Comparison of ENCODE assay signal across 8 cellular contexts in genomic region chr16:2459647-2460390, GRCh38. TPM values are rescaled to one million over a fixed set of nuclear protein-coding genes. Genes with fewer than 3 reads are reported as not detected.
DNase-seq lines count a peak whose midpoint lies in the region; FAIRE-seq and TF ChIP-seq lines count a peak whose summit lies in the region.

TSS of gene TEDC2 (plus strand) at chr16:2460109. CDS start at chr16:2460145, 36 bp downstream.

- H3K9me3 Mint-ChIP-seq in activated T-helper 2 cell treated with anti-CD3 and anti-CD28 coated beads, Interferon-gamma antibody, Interleukin-2, Interleukin-4, amounts not matched to agents 10 μg/mL and 5 μg/mL and 100 μg/mL, durations not matched to agents 14 hours and 24 hours and 36 hours, result no peaks in the 10 kb centered on the region
- no peaks in the 10 kb centered on the region for H3K9me3 Mint-ChIP-seq in nephron progenitor cell
- no peaks in the 10 kb centered on the region for H3K9me3 Mint-ChIP-seq in stimulated activated naive CD8-positive, alpha-beta T cell treated with anti-CD3 and anti-CD28 coated beads, Interleukin-15, Interleukin-2, amounts not matched to agents 100 ng/mL and 50 ng/mL, for 24 hours

- peaks cover 5% of the 10 kb centered on the region for H3K4me1 Mint-ChIP-seq in activated T-helper 2 cell treated with anti-CD3 and anti-CD28 coated beads, Interferon-gamma antibody, Interleukin-2, Interleukin-4, amounts not matched to agents 10 μg/mL and 5 μg/mL and 100 μg/mL, durations not matched to agents 14 hours and 24 hours and 36 hours (ENCODE audit: low read depth)
- peaks cover 16% of the 10 kb centered on the region for H3K4me1 Mint-ChIP-seq in nephron progenitor cell
- H3K4me1 Mint-ChIP-seq in stimulated activated naive CD8-positive, alpha-beta T cell treated with anti-CD3 and anti-CD28 coated beads, Interleukin-15, Interleukin-2, amounts not matched to agents 100 ng/mL and 50 ng/mL, for 24 hours (ENCODE audit: low read depth), result peaks cover 12% of the 10 kb centered on the region

- no peak for TF ChIP-seq CTCF in fibroblast of the aortic adventitia (IDR thresholded peaks at IDR 0.05; ENCODE audit: insufficient read depth, low read length)
- TF ChIP-seq CTCF in nephron progenitor cell (IDR thresholded peaks at IDR 0.05), result no peak

- no peak for FAIRE-seq in H54 (lab: Jason Lieb, UNC)

- H3K27ac Mint-ChIP-seq in activated T-helper 2 cell treated with anti-CD3 and anti-CD28 coated beads, Interferon-gamma antibody, Interleukin-2, Interleukin-4, amounts not matched to agents 10 μg/mL and 5 μg/mL and 100 μg/mL, durations not matched to agents 14 hours and 24 hours and 36 hours, result peak within 1 kb of the TSS; percentile 73
- peak within 1 kb of the TSS; percentile 51 for H3K27ac Mint-ChIP-seq in nephron progenitor cell
- peak within 1 kb of the TSS; percentile 87 for H3K27ac Mint-ChIP-seq in stimulated activated naive CD8-positive, alpha-beta T cell treated with anti-CD3 and anti-CD28 coated beads, Interleukin-15, Interleukin-2, amounts not matched to agents 100 ng/mL and 50 ng/mL, for 24 hours

- intact Hi-C loops in activated T-helper 2 cell treated with anti-CD3 and anti-CD28 coated beads, Interferon-gamma antibody, Interleukin-2, Interleukin-4, amounts not matched to agents 10 μg/mL and 5 μg/mL and 100 μg/mL, durations not matched to agents 14 hours and 24 hours and 36 hours (cut with micrococcal nuclease), result no loop called here

- DNase-seq in EL, result peak; percentile 96
- DNase-seq in H54 (ENCODE audit: insufficient read length, low spot score), result peak; percentile 96
- peak; percentile 96 for DNase-seq in M059J (ENCODE audit: low read depth)
- DNase-seq in activated T-helper 2 cell treated with anti-CD3 and anti-CD28 coated beads, Interferon-gamma antibody, Interleukin-2, Interleukin-4, amounts not matched to agents 10 μg/mL and 5 μg/mL and 100 μg/mL, durations not matched to agents 14 hours and 24 hours and 36 hours (ENCODE audit: low spot score), result peak; percentile 96
- DNase-seq in fibroblast of the aortic adventitia (ENCODE audit: low read depth), result peak; percentile 83
- DNase-seq in nephron progenitor cell, result peak; percentile 99

- H3K4me3 ChIP-seq in fibroblast of the aortic adventitia (ENCODE audit: low read depth, low read length), result peak within 1 kb of the TSS; percentile 71

- peak; percentile 47 for TF ChIP-seq POLR2A in H54 (IDR thresholded peaks at IDR 0.05; ENCODE audit: low read depth, low read length)
- peak; percentile 70 for TF ChIP-seq POLR2A in Raji (IDR thresholded peaks at IDR 0.05; ENCODE audit: insufficient read depth, low read depth, low read length)

- H3K27me3 Mint-ChIP-seq in activated T-helper 2 cell treated with anti-CD3 and anti-CD28 coated beads, Interferon-gamma antibody, Interleukin-2, Interleukin-4, amounts not matched to agents 10 μg/mL and 5 μg/mL and 100 μg/mL, durations not matched to agents 14 hours and 24 hours and 36 hours (ENCODE audit: low read depth), result no peaks in the 10 kb centered on the region
- H3K27me3 Mint-ChIP-seq in nephron progenitor cell (ENCODE audit: low read depth, poor library complexity), result peaks cover 2% of the 10 kb centered on the region
- no peaks in the 10 kb centered on the region for H3K27me3 Mint-ChIP-seq in stimulated activated naive CD8-positive, alpha-beta T cell treated with anti-CD3 and anti-CD28 coated beads, Interleukin-15, Interleukin-2, amounts not matched to agents 100 ng/mL and 50 ng/mL, for 24 hours

- peaks cover 33% of the 10 kb centered on the region for H3K36me3 Mint-ChIP-seq in activated T-helper 2 cell treated with anti-CD3 and anti-CD28 coated beads, Interferon-gamma antibody, Interleukin-2, Interleukin-4, amounts not matched to agents 10 μg/mL and 5 μg/mL and 100 μg/mL, durations not matched to agents 14 hours and 24 hours and 36 hours (ENCODE audit: low read depth)
- H3K36me3 Mint-ChIP-seq in nephron progenitor cell (ENCODE audit: low read depth), result peaks cover 18% of the 10 kb centered on the region
- peaks cover 11% of the 10 kb centered on the region for H3K36me3 Mint-ChIP-seq in stimulated activated naive CD8-positive, alpha-beta T cell treated with anti-CD3 and anti-CD28 coated beads, Interleukin-15, Interleukin-2, amounts not matched to agents 100 ng/mL and 50 ng/mL, for 24 hours (ENCODE audit: low read depth)

- H3K4me3 Mint-ChIP-seq in activated T-helper 2 cell treated with anti-CD3 and anti-CD28 coated beads, Interferon-gamma antibody, Interleukin-2, Interleukin-4, amounts not matched to agents 10 μg/mL and 5 μg/mL and 100 μg/mL, durations not matched to agents 14 hours and 24 hours and 36 hours (ENCODE audit: low read depth), result peak within 1 kb of the TSS; percentile 79
- H3K4me3 Mint-ChIP-seq in nephron progenitor cell, result peak within 1 kb of the TSS; percentile 88
- H3K4me3 Mint-ChIP-seq in stimulated activated naive CD8-positive, alpha-beta T cell treated with anti-CD3 and anti-CD28 coated beads, Interleukin-15, Interleukin-2, amounts not matched to agents 100 ng/mL and 50 ng/mL, for 24 hours, result peak within 1 kb of the TSS; percentile 87

RNA-seq across cellular contexts. Expression of gene TEDC2, which starts in this region (rescaled TPM):
- total RNA-seq in M059J (2014; rRNA removed; shearing (Covaris generic)), result 22.6 and 22.8 TPM in 2 replicates
- 31.8 and 34.6 TPM in 2 replicates for total RNA-seq in activated T-helper 2 cell treated with anti-CD3 and anti-CD28 coated beads, Interferon-gamma antibody, Interleukin-2, Interleukin-4, amounts not matched to agents 10 μg/mL and 5 μg/mL and 100 μg/mL, durations not matched to agents 14 hours and 24 hours and 36 hours
- 1.9 and 11.7 TPM in 2 replicates for total RNA-seq in fibroblast of the aortic adventitia (ENCODE audit: low replicate concordance)

Comparison
In these comparisons a context has a peak if more than half of its experiments do, and no peak if none do; other contexts are left out.
1. Peak in every context shown above with its lines: DNase-seq and H3K4me3 ChIP-seq.